In the genomic region with DNA sequence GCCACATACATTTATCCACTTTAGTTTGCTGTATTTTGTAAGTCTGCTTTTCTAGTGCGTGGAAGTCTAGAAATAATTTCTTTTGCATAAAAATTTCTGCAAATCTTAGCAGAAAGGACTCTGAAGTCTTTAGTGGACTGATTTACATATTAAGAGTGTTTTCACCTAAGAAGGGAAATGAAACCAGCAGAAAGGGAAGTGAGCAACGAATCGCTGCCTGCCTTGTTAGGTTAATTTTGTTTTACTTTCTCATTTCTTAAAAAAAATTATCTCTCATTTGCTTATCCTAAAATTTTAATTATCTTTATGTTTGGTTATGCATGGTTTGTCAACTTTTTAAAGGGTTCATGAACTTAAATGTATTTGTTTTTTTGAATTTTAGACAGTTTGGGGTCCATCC, we compare ENCODE assay signal across 10 cellular contexts. TPM values are rescaled to one million over a fixed set of nuclear protein-coding genes. Genes with fewer than 3 reads are reported as not detected.
DNase-seq lines count a peak whose midpoint lies in the region; ATAC-seq and TF ChIP-seq lines count a peak whose summit lies in the region.
"Had no signal": no experiment of that assay in that cellular context is flagged by ENCODE, and none has a peak within 500 bp of the region (broad histone marks: within the 10 kb centered on the region; RNA-seq: fewer than 3 reads in every experiment).

No MANE protein-coding gene starts in this region.

- H3K9me3 ChIP-seq in OCI-LY3 (ENCODE audit: insufficient read depth, low read length) (no peaks in the 10 kb centered on the region), HAP-1 (no peaks in the 10 kb centered on the region)

- H3K27me3 ChIP-seq in OCI-LY3 (ENCODE audit: low read depth, low read length): peaks cover 30% of the 10 kb centered on the region
- no peaks in the 10 kb centered on the region for H3K27me3 ChIP-seq in HAP-1 (ENCODE audit: low read depth)

- peaks cover 33% of the 10 kb centered on the region for H4K20me1 ChIP-seq in OCI-LY3 (ENCODE audit: insufficient read depth, low read length)

- H2AFZ ChIP-seq in OCI-LY3 (ENCODE audit: low read depth, low read length): no peak overlapping the region

- ATAC-seq in HG02885 (IDR thresholded peaks at IDR 0.05; ENCODE audit: poor library complexity, unreplicated experiment): peak; percentile 68
- ATAC-seq in stimulated activated naive B cell treated with anti-CD40 and anti-IgM and Interleukin-4, amounts not matched to agents 10 μg/mL and 1 μg/mL and 100 μg/mL, for 72 hours (replicated peaks): peak; percentile 74 to 76
- ATAC-seq: HCT116, Panc1 had no signal

- TF ChIP-seq CTCF in OCI-LY3 (IDR thresholded peaks at IDR 0.05; ENCODE audit: low read depth, low read length) (no peak), chondrocyte (IDR thresholded peaks at IDR 0.05) (no peak)

- H3K36me3 ChIP-seq in OCI-LY3 (replicated peaks; ENCODE audit: low read depth, low read length) (peaks cover 26% of the 10 kb centered on the region), HAP-1 (replicated peaks) (peaks cover 5% of the 10 kb centered on the region; the same call in 1 of the 2 replicates)

- no peaks in the 10 kb centered on the region for H3K27me3 Mint-ChIP-seq in activated CD4-positive, alpha-beta T cell treated with anti-CD3 and anti-CD28 coated beads, Interleukin-2, amount 10 ng/mL, durations not matched to agents 7 days and 5 days
- no peaks in the 10 kb centered on the region for H3K27me3 Mint-ChIP-seq in stimulated activated naive B cell treated with anti-CD40 and anti-IgM and Interleukin-4, amounts not matched to agents 10 μg/mL and 1 μg/mL and 100 μg/mL, for 72 hours
- H3K27me3 Mint-ChIP-seq in chondrocyte (ENCODE audit: low read depth): no peaks in the 10 kb centered on the region

- H3K4me2 ChIP-seq in OCI-LY3 (ENCODE audit: low read length): peak overlapping the region; percentile 70

- H3K79me2 ChIP-seq in OCI-LY3 (ENCODE audit: low read length): no peaks in the 10 kb centered on the region

- no peaks in the 10 kb centered on the region for H3K9me3 Mint-ChIP-seq in activated CD4-positive, alpha-beta T cell treated with anti-CD3 and anti-CD28 coated beads, Interleukin-2, amount 10 ng/mL, durations not matched to agents 7 days and 5 days
- H3K9me3 Mint-ChIP-seq in stimulated activated naive B cell treated with anti-CD40 and anti-IgM and Interleukin-4, amounts not matched to agents 10 μg/mL and 1 μg/mL and 100 μg/mL, for 72 hours: peaks cover 0 to 2% of the 10 kb centered on the region in 2 donors
- no peaks in the 10 kb centered on the region for H3K9me3 Mint-ChIP-seq in chondrocyte (ENCODE audit: low read depth)

- peak overlapping the region; percentile 41 for H3K4me3 ChIP-seq in OCI-LY3 (ENCODE audit: low read length)
- H3K4me3 ChIP-seq in HAP-1: no peak overlapping the region

- H3K27ac Mint-ChIP-seq in activated CD4-positive, alpha-beta T cell treated with anti-CD3 and anti-CD28 coated beads, Interleukin-2, amount 10 ng/mL, durations not matched to agents 7 days and 5 days: peak overlapping the region; percentile 91
- H3K27ac Mint-ChIP-seq in stimulated activated naive B cell treated with anti-CD40 and anti-IgM and Interleukin-4, amounts not matched to agents 10 μg/mL and 1 μg/mL and 100 μg/mL, for 72 hours: peak overlapping the region; percentile 82
- no peak overlapping the region for H3K27ac Mint-ChIP-seq in chondrocyte (ENCODE audit: unreplicated experiment)

- CTCF ChIA-PET in activated CD4-positive, alpha-beta T cell treated with anti-CD3 and anti-CD28 coated beads, Interleukin-2, amount 10 ng/mL, durations not matched to agents 7 days and 5 days (lab: Charles Lee): interaction anchor here (0.8 to 1.6 kb wide), 5 partner anchors 11 to 178 kb away, joined by 3 to 8 read pairs (median 4); no protein-coding TSS in a partner anchor

- H3K27ac ChIP-seq in OCI-LY3 (ENCODE audit: low read length): peak overlapping the region; percentile 53

- H3K9ac ChIP-seq in OCI-LY3 (ENCODE audit: low read length): 0 out of 2 replicates have a peak overlapping the region, but pooled peaks have one; percentile 10

- in situ Hi-C loops in HAP-1 (cut with MboI; ENCODE audit: low sequenced_read_pairs): no loop called here
- in situ Hi-C loops in ACHN (cut with HindIII; ENCODE audit: low pct_ligation_motif_present, low pct_unique_long_range_greater_than_20kb, low sequenced_read_pairs): no loop called here

- H3K4me1 Mint-ChIP-seq in activated CD4-positive, alpha-beta T cell treated with anti-CD3 and anti-CD28 coated beads, Interleukin-2, amount 10 ng/mL, durations not matched to agents 7 days and 5 days: peaks cover 69% of the 10 kb centered on the region
- H3K4me1 Mint-ChIP-seq in stimulated activated naive B cell treated with anti-CD40 and anti-IgM and Interleukin-4, amounts not matched to agents 10 μg/mL and 1 μg/mL and 100 μg/mL, for 72 hours: peaks cover 48 to 79% of the 10 kb centered on the region in 2 donors
- H3K4me1 Mint-ChIP-seq in chondrocyte (ENCODE audit: low read depth): peaks cover 26% of the 10 kb centered on the region

- peak overlapping the region; percentile 87 for H3K4me3 Mint-ChIP-seq in activated CD4-positive, alpha-beta T cell treated with anti-CD3 and anti-CD28 coated beads, Interleukin-2, amount 10 ng/mL, durations not matched to agents 7 days and 5 days
- peak overlapping the region in 1 of 2 donors; percentile 90 for H3K4me3 Mint-ChIP-seq in stimulated activated naive B cell treated with anti-CD40 and anti-IgM and Interleukin-4, amounts not matched to agents 10 μg/mL and 1 μg/mL and 100 μg/mL, for 72 hours
- H3K4me3 Mint-ChIP-seq in chondrocyte (ENCODE audit: unreplicated experiment): no peak overlapping the region

- POLR2A ChIA-PET in activated CD4-positive, alpha-beta T cell treated with anti-CD3 and anti-CD28 coated beads, Interleukin-2, amount 10 ng/mL, durations not matched to agents 7 days and 5 days (lab: Charles Lee): interaction anchor here (1.2 to 2.1 kb wide), 2 partner anchors 41 to 59 kb away, joined by 3 to 13 read pairs; a partner anchor contains a TSS

- peaks cover 46% of the 10 kb centered on the region for H3K36me3 Mint-ChIP-seq in activated CD4-positive, alpha-beta T cell treated with anti-CD3 and anti-CD28 coated beads, Interleukin-2, amount 10 ng/mL, durations not matched to agents 7 days and 5 days (ENCODE audit: low read depth)
- peaks cover 23 to 39% of the 10 kb centered on the region in 2 donors for H3K36me3 Mint-ChIP-seq in stimulated activated naive B cell treated with anti-CD40 and anti-IgM and Interleukin-4, amounts not matched to agents 10 μg/mL and 1 μg/mL and 100 μg/mL, for 72 hours
- peaks cover 9% of the 10 kb centered on the region for H3K36me3 Mint-ChIP-seq in chondrocyte (ENCODE audit: low read depth)

- peak; percentile 49 for DNase-seq in activated CD4-positive, alpha-beta T cell treated with anti-CD3 and anti-CD28 coated beads, Interleukin-2, amount 10 ng/mL, durations not matched to agents 7 days and 5 days
- no peak for DNase-seq in activated CD4-positive, alpha-beta T cell treated with anti-CD3 and anti-CD28 coated beads, Interleukin-2, amount 50 U/mL, for 48 hours
- peak; percentile 26 for DNase-seq in stimulated activated naive B cell treated with anti-CD40 and anti-IgM and Interleukin-4, amounts not matched to agents 10 μg/mL and 1 μg/mL and 100 μg/mL, for 72 hours
- DNase-seq in HAP-1 (ENCODE audit: low spot score in 2 of 2) (no peak), ACHN (no peak), chondrocyte (ENCODE audit: low spot score) (no peak)

- H3K4me1 ChIP-seq in OCI-LY3 (ENCODE audit: low read length) (peaks cover 42% of the 10 kb centered on the region), HAP-1 (no peaks in the 10 kb centered on the region)

RNA-seq across cellular contexts. Expression of a gene that starts 0.8 kb away (rescaled TPM):
- total RNA-seq in activated CD4-positive, alpha-beta T cell treated with anti-CD3 and anti-CD28 coated beads, Interleukin-2, amount 10 ng/mL, durations not matched to agents 7 days and 5 days: 10 to 100 TPM; 19.7 to 25.4 TPM
- total RNA-seq in chondrocyte: not detected in 3 replicates

RNA-seq across cellular contexts. Expression of a gene that starts 48.3 kb away (rescaled TPM):
- total RNA-seq in activated CD4-positive, alpha-beta T cell treated with anti-CD3 and anti-CD28 coated beads, Interleukin-2, amount 10 ng/mL, durations not matched to agents 7 days and 5 days: 10 to 100 TPM; 41.4 to 45.1 TPM
- 0.63 to 5.7 TPM (median 5.7 TPM) in 3 replicates for total RNA-seq in chondrocyte

RNA-seq across cellular contexts. Expression of a gene that starts 58.3 kb away (rescaled TPM):
- 10 to 100 TPM; 67.8 to 70.5 TPM for total RNA-seq in activated CD4-positive, alpha-beta T cell treated with anti-CD3 and anti-CD28 coated beads, Interleukin-2, amount 10 ng/mL, durations not matched to agents 7 days and 5 days
- total RNA-seq in chondrocyte: 70.8 to 76.0 TPM (median 74.9 TPM) in 3 replicates

Comparison
In these comparisons a context has a peak if more than half of its experiments do, and no peak if none do; other contexts are left out.
1. DNase-seq: peak in activated CD4-positive, alpha-beta T cell treated with anti-CD3 and anti-CD28 coated beads, Interleukin-2, amount 10 ng/mL, durations not matched to agents 7 days and 5 days (single experiment) and stimulated activated naive B cell treated with anti-CD40 and anti-IgM and Interleukin-4, amounts not matched to agents 10 μg/mL and 1 μg/mL and 100 μg/mL, for 72 hours (single experiment); none in activated CD4-positive, alpha-beta T cell treated with anti-CD3 and anti-CD28 coated beads, Interleukin-2, amount 50 U/mL, for 48 hours (0 of 2), HAP-1 (0 of 2), ACHN (single experiment) and chondrocyte (single experiment).
2. RNA of a gene that starts 0.8 kb away (total RNA-seq): 19.7 to 25.4 TPM in activated CD4-positive, alpha-beta T cell treated with anti-CD3 and anti-CD28 coated beads, Interleukin-2, amount 10 ng/mL, durations not matched to agents 7 days and 5 days; not detected in chondrocyte; every median in the first group is over 10 times any median in the second.